In genomic region chr6:15504581-15505350, GRCh38 we compare ENCODE assay signal across 8 cellular contexts.
A peak's percentile ranks its signal among the peaks of the same experiment; 100 is the strongest.
DNase-seq lines count a peak whose midpoint lies in the region; ATAC-seq and TF ChIP-seq lines count a peak whose summit lies in the region.

No MANE protein-coding gene starts in this region.

- DNase-seq in DMS79 (lab: John Stamatoyannopoulos, UW) (peak; percentile 59), NCI-H2196 (lab: John Stamatoyannopoulos, UW; ENCODE audit: unreplicated experiment) (peak; percentile 87), chondrocyte (ENCODE audit: low spot score) (peak; percentile 92), lower leg skin (ENCODE audit: low spot score in 2 of 2) (peak; percentile 69 to 90), transverse colon (peak; percentile 48), SW 1271 (lab: John Stamatoyannopoulos, UW) (no peak)

- 21 to 27% methylated on average over 26 of the region's 26 CpGs for WGBS in lower leg skin, 2 donors
- WGBS in transverse colon (ENCODE audit: low coverage in 1 of 2), 2 donors: 61 to 78% methylated on average over 10 to 26 of the region's 26 CpGs

- intact Hi-C loops in lower leg skin (cut with DNase I; ENCODE audit: low total_unique reads) (no loop called here), transverse colon (cut with DNase I; ENCODE audit: low total_unique reads) (loop anchor here (10.0 kb wide), 1 partner anchor 120 kb away; no protein-coding TSS in a partner anchor)

- peak overlapping the region; percentile 92 for H3K27ac Mint-ChIP-seq in chondrocyte (ENCODE audit: unreplicated experiment)

- TF ChIP-seq POLR2A in lower leg skin (IDR thresholded peaks at IDR 0.05) (no peak), transverse colon (IDR thresholded peaks at IDR 0.05) (no peak)

- H3K27me3 Mint-ChIP-seq in chondrocyte (ENCODE audit: low read depth): no peaks in the 10 kb centered on the region

- no peaks in the 10 kb centered on the region for H3K27me3 ChIP-seq in transverse colon

- TF ChIP-seq EP300 in transverse colon (IDR thresholded peaks at IDR 0.05; ENCODE audit: low read depth): no peak

- no peak overlapping the region for H3K4me3 ChIP-seq in lower leg skin (ENCODE audit: low read depth, poor library complexity, severe bottlenecking)
- H3K4me3 ChIP-seq in transverse colon: peak overlapping the region in 2 of 4 donors; percentile 3 to 6

- peaks cover 19% of the 10 kb centered on the region for H3K36me3 Mint-ChIP-seq in chondrocyte (ENCODE audit: low read depth)

- peak overlapping the region; percentile 64 for H3K4me3 Mint-ChIP-seq in chondrocyte (ENCODE audit: unreplicated experiment)

- H3K4me1 ChIP-seq in transverse colon: peaks cover 5 to 28% (median 7%) of the 10 kb centered on the region in 4 donors

- no peaks in the 10 kb centered on the region for H3K9me3 ChIP-seq in transverse colon

- TF ChIP-seq CTCF in chondrocyte (IDR thresholded peaks at IDR 0.05) (peak; percentile 51), lower leg skin (IDR thresholded peaks at IDR 0.05) (no peak), transverse colon (IDR thresholded peaks at IDR 0.05) (no peak)

- peaks cover 42% of the 10 kb centered on the region for H3K4me1 Mint-ChIP-seq in chondrocyte (ENCODE audit: low read depth)

- H3K27ac ChIP-seq in transverse colon: peak overlapping the region; percentile 63 to 78 (median 66)

- no peaks in the 10 kb centered on the region for H3K9me3 Mint-ChIP-seq in chondrocyte (ENCODE audit: low read depth)

- H3K36me3 ChIP-seq in transverse colon: peaks cover 0 to 14% (median 0%) of the 10 kb centered on the region in 4 donors

- ATAC-seq in GM21786 (IDR thresholded peaks at IDR 0.05; ENCODE audit: unreplicated experiment) (no peak), GM19351 (IDR thresholded peaks at IDR 0.05; ENCODE audit: unreplicated experiment) (no peak)

- in situ Hi-C loops in transverse colon (cut with MboI; ENCODE audit: low pct_ligation_motif_present in 1 of 4, low pct_unique_long_range_greater_than_20kb in 1 of 4, low sequenced_read_pairs in 3 of 4): loop anchor here in 1 of 4 donors (25.0 kb wide), 1 partner anchor 108 kb away; no protein-coding TSS in a partner anchor

Comparison
In these comparisons a context has a peak if more than half of its experiments do, and no peak if none do; other contexts are left out.
1. DNase-seq: peak in DMS79 (single experiment), NCI-H2196 (single experiment), chondrocyte (single experiment), lower leg skin (2 of 2) and transverse colon (single experiment); none in SW 1271 (0 of 2).